8 cellular contexts compared by ENCODE assay signal in the genomic region with DNA sequence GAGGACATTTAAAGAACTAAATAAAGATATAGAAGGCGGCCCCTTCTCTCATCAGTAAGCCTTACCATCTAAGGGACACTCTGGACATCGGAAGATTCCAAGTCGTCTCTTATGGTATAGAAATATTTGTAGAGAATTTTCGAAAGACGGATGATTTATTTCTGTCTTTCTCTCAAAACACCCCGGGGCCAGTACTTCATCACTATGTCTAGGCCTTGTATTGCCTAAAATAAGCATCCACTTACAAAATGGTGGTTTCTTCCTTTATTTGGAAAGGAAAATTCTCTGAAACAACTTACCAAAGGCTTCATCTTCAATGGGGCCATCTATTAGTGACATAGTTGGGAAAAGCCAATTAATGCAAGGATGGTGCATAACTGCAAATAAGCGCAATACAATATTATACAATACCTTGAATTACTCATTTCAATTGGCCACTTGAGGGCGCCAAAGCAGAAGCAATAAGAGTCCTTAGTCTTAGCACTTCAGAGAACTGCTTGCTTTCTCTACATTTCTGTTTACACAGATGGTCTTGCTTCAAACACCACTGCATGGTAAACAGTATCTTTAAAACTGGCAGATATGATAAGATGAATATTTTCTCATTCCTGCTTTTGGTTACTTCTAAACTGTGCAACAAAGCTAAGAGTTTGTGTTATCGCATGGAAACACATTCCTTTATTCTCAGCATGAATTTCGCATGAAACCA.
A peak's percentile ranks its signal among the peaks of the same experiment; 100 is the strongest.
DNase-seq lines count a peak whose midpoint lies in the region; ATAC-seq and TF ChIP-seq lines count a peak whose summit lies in the region.

No MANE protein-coding gene starts in this region.

- H3K27ac Mint-ChIP-seq in activated T-cell treated with anti-CD3 and anti-CD28 coated beads, Interleukin-2, amount 50 U/mL, for 24 hours: no peak overlapping the region

- no TSS peak for BruUV-seq in PC-9 (replicated peaks; lab: Mats Ljungman, UMichigan)

- no peaks in the 10 kb centered on the region for H3K36me3 ChIP-seq in PC-9 (ENCODE audit: low read depth)
- no peaks in the 10 kb centered on the region for H3K36me3 ChIP-seq in neutrophil
- no peaks in the 10 kb centered on the region for H3K36me3 ChIP-seq in tibial artery

- H3K27me3 Mint-ChIP-seq in activated T-cell treated with anti-CD3 and anti-CD28 coated beads, Interleukin-2, amount 50 U/mL, for 24 hours: peaks cover 24% of the 10 kb centered on the region

- H3K27ac ChIP-seq in PC-9: no peak overlapping the region
- no peak overlapping the region for H3K27ac ChIP-seq in neutrophil
- H3K27ac ChIP-seq in tibial artery: no peak overlapping the region

- H4K20me1 ChIP-seq in PC-9 (ENCODE audit: insufficient read depth): no peaks in the 10 kb centered on the region

- H3K4me1 ChIP-seq in PC-9 (replicated peaks; ENCODE audit: insufficient read depth) (no peaks in the 10 kb centered on the region), neutrophil (ENCODE audit: control insufficient read depth in 1 of 2, insufficient read depth in 1 of 2, low read depth in 1 of 2, low read length in 1 of 2) (no peaks in the 10 kb centered on the region), tibial artery (no peaks in the 10 kb centered on the region)

- H3K79me2 ChIP-seq in PC-9 (ENCODE audit: low read depth): no peaks in the 10 kb centered on the region

- CTCF ChIA-PET in PC-9 (lab: Charles Lee): no interaction called here

- no peak overlapping the region for H2AFZ ChIP-seq in PC-9

- POLR2A ChIA-PET in PC-9 (lab: Charles Lee; ENCODE audit: unreplicated experiment): no interaction called here

- H3K4me3 ChIP-seq in PC-9 (no peak overlapping the region), fibroblast of mammary gland (ENCODE audit: control insufficient read depth, low read depth, low read length) (no peak overlapping the region), neutrophil (ENCODE audit: low read depth in 1 of 2, low read length in 1 of 2) (no peak overlapping the region), tibial artery (no peak overlapping the region)

- no peaks in the 10 kb centered on the region for H3K9me3 ChIP-seq in PC-9 (ENCODE audit: insufficient read depth, low read depth)
- H3K9me3 ChIP-seq in neutrophil: no peaks in the 10 kb centered on the region
- no peaks in the 10 kb centered on the region for H3K9me3 ChIP-seq in tibial artery

- no peak overlapping the region for H3K4me3 Mint-ChIP-seq in activated T-cell treated with anti-CD3 and anti-CD28 coated beads, Interleukin-2, amount 50 U/mL, for 24 hours

- no peaks in the 10 kb centered on the region for H3K36me3 Mint-ChIP-seq in activated T-cell treated with anti-CD3 and anti-CD28 coated beads, Interleukin-2, amount 50 U/mL, for 24 hours (ENCODE audit: low read depth)

- DNase-seq in DMS153 (lab: John Stamatoyannopoulos, UW): peak; percentile 48
- DNase-seq in HS-5 (ENCODE audit: low read depth): peak; percentile 58
- peak in 1 of 2 experiments; percentile 29 for DNase-seq in PC-9
- peak; percentile 37 for DNase-seq in activated T-cell treated with anti-CD3 and anti-CD28 coated beads, Interleukin-2, amount 50 U/mL, for 24 hours
- peak; percentile 77 for DNase-seq in fibroblast of mammary gland (ENCODE audit: low read depth)
- DNase-seq in tibial artery: peak in 1 of 2 donors; percentile 63

- H3K9me3 Mint-ChIP-seq in activated T-cell treated with anti-CD3 and anti-CD28 coated beads, Interleukin-2, amount 50 U/mL, for 24 hours: no peaks in the 10 kb centered on the region

- H3F3A ChIP-seq in PC-9 (ENCODE audit: insufficient read depth, low read depth): no peaks in the 10 kb centered on the region

- intact Hi-C loops in PC-9 (cut with micrococcal nuclease; ENCODE audit: unreplicated experiment) (loop anchor here (1.0 to 5.0 kb wide), 3 partner anchors 85 to 449 kb away; no protein-coding TSS in a partner anchor), tibial artery (cut with DNase I; ENCODE audit: low total_unique reads) (no loop called here)

- H3K9me2 ChIP-seq in PC-9 (ENCODE audit: insufficient read depth): no peaks in the 10 kb centered on the region

- H3K4me2 ChIP-seq in PC-9: no peak overlapping the region

- peaks cover 3% of the 10 kb centered on the region for H3K4me1 Mint-ChIP-seq in activated T-cell treated with anti-CD3 and anti-CD28 coated beads, Interleukin-2, amount 50 U/mL, for 24 hours (ENCODE audit: low read depth)

- peak; percentile 96 for ATAC-seq in GM21390 (IDR thresholded peaks at IDR 0.05; ENCODE audit: unreplicated experiment)

- peak; percentile 84 for TF ChIP-seq CTCF in PC-9 (conservative IDR thresholded peaks at IDR 0.05)
- TF ChIP-seq CTCF in fibroblast of mammary gland (conservative IDR thresholded peaks at IDR 0.05; ENCODE audit: control insufficient read depth, insufficient read depth, low read depth, low read length): peak; percentile 70
- peak; percentile 56 for TF ChIP-seq CTCF in neutrophil (IDR thresholded peaks at IDR 0.05)
- peak; percentile 54 to 59 for TF ChIP-seq CTCF in tibial artery (IDR thresholded peaks at IDR 0.05)

- H3K27me3 ChIP-seq in PC-9 (ENCODE audit: insufficient read depth, low read depth): no peaks in the 10 kb centered on the region
- peaks cover 34% of the 10 kb centered on the region for H3K27me3 ChIP-seq in neutrophil
- no peaks in the 10 kb centered on the region for H3K27me3 ChIP-seq in tibial artery
